In genomic region chr16:79806757-79807156, GRCh38 we compare ENCODE assay signal across 8 cellular contexts.
"Had no signal": no experiment of that assay in that cellular context is flagged by ENCODE, and none has a peak within 500 bp of the region (broad histone marks: within the 10 kb centered on the region; RNA-seq: fewer than 3 reads in every experiment).

No MANE protein-coding gene starts in this region.

- ATAC-seq: GM12878 had no signal

- H3K4me3 ChIP-seq: GM12878 had no signal

- FAIRE-seq: G401.6, GM12878, GM12891, GM12892, GM18507, GM19239 had no signal

- DNase-seq: GDM1, GF-D8 had no signal
